ENCODE assay signal across 1 cellular context in the genomic region with DNA sequence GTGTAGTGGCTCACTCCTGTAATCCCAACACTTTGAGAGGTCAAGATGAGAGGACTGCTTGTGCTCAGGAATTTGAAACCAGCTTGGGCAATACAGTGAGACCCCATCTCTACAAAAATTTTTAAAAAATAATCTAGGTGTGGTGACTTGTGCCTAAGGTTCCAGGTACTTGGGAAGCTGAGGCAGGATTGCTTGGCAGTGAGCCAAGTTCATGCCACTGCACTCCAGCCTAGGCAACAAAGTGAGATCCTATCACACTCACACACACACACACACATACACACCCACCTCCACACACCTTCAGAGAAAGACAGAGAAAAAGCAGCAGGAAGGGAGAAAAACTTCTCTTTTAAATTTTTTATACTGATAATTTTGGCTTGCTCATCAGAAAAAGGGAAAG.
A peak's percentile ranks its signal among the peaks of the same experiment; 100 is the strongest.
TF ChIP-seq lines count a peak whose summit lies in the region.

No MANE protein-coding gene starts in this region.

TF ChIP-seq in HepG2, 621 proteins besides CTCF, POLR2A, EP300 and RAD21:
- TF ChIP-seq IKZF4 (CRISPR knock-in tag; IDR thresholded peaks at IDR 0.05; ENCODE audit: borderline replicate concordance, low read depth, not compliant biosample characterization): no peak
- peak; percentile 93 for TF ChIP-seq LCORL (IDR thresholded peaks at IDR 0.05)
- no peak for TF ChIP-seq LCORL (CRISPR knock-in tag; IDR thresholded peaks at IDR 0.05)
- no peak for TF ChIP-seq SP1 (IDR thresholded peaks at IDR 0.05)
- no peak for TF ChIP-seq SP1 (CRISPR knock-in tag; IDR thresholded peaks at IDR 0.05)
- TF ChIP-seq, protein P1, sequence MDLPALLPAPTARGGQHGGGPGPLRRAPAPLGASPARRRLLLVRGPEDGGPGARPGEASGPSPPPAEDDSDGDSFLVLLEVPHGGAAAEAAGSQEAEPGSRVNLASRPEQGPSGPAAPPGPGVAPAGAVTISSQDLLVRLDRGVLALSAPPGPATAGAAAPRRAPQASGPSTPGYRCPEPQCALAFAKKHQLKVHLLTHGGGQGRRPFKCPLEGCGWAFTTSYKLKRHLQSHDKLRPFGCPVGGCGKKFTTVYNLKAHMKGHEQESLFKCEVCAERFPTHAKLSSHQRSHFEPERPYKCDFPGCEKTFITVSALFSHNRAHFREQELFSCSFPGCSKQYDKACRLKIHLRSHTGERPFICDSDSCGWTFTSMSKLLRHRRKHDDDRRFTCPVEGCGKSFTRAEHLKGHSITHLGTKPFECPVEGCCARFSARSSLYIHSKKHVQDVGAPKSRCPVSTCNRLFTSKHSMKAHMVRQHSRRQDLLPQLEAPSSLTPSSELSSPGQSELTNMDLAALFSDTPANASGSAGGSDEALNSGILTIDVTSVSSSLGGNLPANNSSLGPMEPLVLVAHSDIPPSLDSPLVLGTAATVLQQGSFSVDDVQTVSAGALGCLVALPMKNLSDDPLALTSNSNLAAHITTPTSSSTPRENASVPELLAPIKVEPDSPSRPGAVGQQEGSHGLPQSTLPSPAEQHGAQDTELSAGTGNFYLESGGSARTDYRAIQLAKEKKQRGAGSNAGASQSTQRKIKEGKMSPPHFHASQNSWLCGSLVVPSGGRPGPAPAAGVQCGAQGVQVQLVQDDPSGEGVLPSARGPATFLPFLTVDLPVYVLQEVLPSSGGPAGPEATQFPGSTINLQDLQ (CRISPR knock-in tag; IDR thresholded peaks at IDR 0.05): no peak
- TF ChIP-seq JUN (CRISPR knock-in tag; IDR thresholded peaks at IDR 0.05): no peak
